Comparison of ENCODE assay signal across 1 cellular context in the genomic region with DNA sequence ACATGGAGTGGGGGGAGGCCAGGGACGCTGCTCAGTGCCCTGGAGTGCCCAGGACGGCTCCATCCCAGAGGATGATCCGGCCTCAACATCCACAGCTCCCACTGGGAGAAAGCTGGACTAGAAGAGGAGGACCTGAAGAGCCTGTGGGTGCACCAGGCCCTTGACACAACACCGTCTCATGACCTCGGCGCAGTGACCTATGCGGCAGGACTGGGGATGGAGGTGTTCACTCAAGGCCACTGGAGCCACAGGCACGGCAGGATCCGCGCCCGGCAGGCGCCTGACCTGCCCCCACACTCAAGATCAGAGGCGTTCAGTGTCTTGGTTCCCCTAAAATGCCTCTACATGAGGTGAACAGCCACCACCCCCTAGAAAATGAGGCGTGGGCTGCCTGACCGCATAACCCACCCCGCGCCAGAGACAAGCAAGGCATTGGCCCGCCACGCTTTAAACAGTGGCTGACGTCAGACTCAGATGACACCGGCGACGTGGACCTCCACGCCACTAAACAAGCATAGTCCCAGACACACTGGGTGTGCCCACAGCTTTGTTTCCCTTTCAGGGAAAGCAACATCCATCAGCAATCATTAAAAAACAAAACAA.
A peak's percentile ranks its signal among the peaks of the same experiment; 100 is the strongest.
TF ChIP-seq lines count a peak whose summit lies in the region.

No MANE protein-coding gene starts in this region.

TF ChIP-seq in K562, 482 proteins besides CTCF, POLR2A, EP300 and RAD21:
- TF ChIP-seq ZNF224 (CRISPR knock-in tag; IDR thresholded peaks at IDR 0.05) (no peak), MTF1 (CRISPR knock-in tag; IDR thresholded peaks at IDR 0.05; ENCODE audit: borderline replicate concordance) (no peak), C11orf30 (IDR thresholded peaks at IDR 0.05; ENCODE audit: low read depth) (no peak), NR3C1 (CRISPR knock-in tag; IDR thresholded peaks at IDR 0.05) (no peak), KLF6 (CRISPR knock-in tag; IDR thresholded peaks at IDR 0.05; ENCODE audit: borderline replicate concordance) (no peak), POLR2G (IDR thresholded peaks at IDR 0.05; ENCODE audit: low read depth, low read length) (0 out of 2 replicates have a peak, but pooled peaks have one; percentile 18), ZNF282 (CRISPR knock-in tag; IDR thresholded peaks at IDR 0.05) (no peak), DMBX1 (CRISPR knock-in tag; IDR thresholded peaks at IDR 0.05; ENCODE audit: borderline replicate concordance) (no peak)
- TF ChIP-seq, protein P1, sequence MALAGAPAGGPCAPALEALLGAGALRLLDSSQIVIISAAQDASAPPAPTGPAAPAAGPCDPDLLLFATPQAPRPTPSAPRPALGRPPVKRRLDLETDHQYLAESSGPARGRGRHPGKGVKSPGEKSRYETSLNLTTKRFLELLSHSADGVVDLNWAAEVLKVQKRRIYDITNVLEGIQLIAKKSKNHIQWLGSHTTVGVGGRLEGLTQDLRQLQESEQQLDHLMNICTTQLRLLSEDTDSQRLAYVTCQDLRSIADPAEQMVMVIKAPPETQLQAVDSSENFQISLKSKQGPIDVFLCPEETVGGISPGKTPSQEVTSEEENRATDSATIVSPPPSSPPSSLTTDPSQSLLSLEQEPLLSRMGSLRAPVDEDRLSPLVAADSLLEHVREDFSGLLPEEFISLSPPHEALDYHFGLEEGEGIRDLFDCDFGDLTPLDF (CRISPR knock-in tag; IDR thresholded peaks at IDR 0.05), result no peak
- TF ChIP-seq, protein P2, sequence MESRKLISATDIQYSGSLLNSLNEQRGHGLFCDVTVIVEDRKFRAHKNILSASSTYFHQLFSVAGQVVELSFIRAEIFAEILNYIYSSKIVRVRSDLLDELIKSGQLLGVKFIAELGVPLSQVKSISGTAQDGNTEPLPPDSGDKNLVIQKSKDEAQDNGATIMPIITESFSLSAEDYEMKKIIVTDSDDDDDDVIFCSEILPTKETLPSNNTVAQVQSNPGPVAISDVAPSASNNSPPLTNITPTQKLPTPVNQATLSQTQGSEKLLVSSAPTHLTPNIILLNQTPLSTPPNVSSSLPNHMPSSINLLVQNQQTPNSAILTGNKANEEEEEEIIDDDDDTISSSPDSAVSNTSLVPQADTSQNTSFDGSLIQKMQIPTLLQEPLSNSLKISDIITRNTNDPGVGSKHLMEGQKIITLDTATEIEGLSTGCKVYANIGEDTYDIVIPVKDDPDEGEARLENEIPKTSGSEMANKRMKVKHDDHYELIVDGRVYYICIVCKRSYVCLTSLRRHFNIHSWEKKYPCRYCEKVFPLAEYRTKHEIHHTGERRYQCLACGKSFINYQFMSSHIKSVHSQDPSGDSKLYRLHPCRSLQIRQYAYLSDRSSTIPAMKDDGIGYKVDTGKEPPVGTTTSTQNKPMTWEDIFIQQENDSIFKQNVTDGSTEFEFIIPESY (CRISPR knock-in tag; IDR thresholded peaks at IDR 0.05), result peak; percentile 55; the same call in 1 of the 2 replicates
